Comparison of ENCODE assay signal across 8 cellular contexts in the genomic region with DNA sequence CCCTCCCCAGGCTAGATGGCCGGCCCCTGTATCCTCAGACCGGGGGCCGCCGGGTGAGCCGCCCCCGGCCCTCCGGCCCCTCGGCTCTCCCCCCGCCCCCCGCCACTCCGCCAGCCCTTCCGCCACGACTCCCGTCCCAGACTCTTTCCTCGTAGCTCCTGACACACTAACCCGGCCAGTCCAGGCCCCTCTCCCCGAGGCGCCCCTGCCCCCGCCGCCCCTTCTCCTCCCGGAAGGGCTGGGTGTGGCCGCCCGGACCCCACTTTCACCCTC. TPM values are rescaled to one million over a fixed set of nuclear protein-coding genes. Genes with fewer than 3 reads are reported as not detected.
DNase-seq lines count a peak whose midpoint lies in the region; ATAC-seq and TF ChIP-seq lines count a peak whose summit lies in the region.

No MANE protein-coding gene starts in this region.

- POLR2A ChIA-PET in AG04449 (lab: Yijun Ruan, JAX) = interaction anchor here (0.7 to 3.3 kb wide), 15 partner anchors 11 to 328 kb away, joined by 3 to 16 read pairs (median 5); a partner anchor contains a TSS
- POLR2A ChIA-PET in naive thymus-derived CD4-positive, alpha-beta T cell (lab: Charles Lee) = interaction anchor here (0.5 to 3.1 kb wide), 8 partner anchors 10 to 313 kb away, joined by 3 to 32 read pairs (median 6); a partner anchor contains a TSS

- no peaks in the 10 kb centered on the region for H3K36me3 ChIP-seq in colonic mucosa
- no peaks in the 10 kb centered on the region for H3K36me3 ChIP-seq in naive thymus-derived CD4-positive, alpha-beta T cell (ENCODE audit: control insufficient read depth in 2 of 3, insufficient read depth in 3 of 3, low read length in 3 of 3)

- H3K4me3 ChIP-seq in AG04449 (ENCODE audit: low read depth, low read length) (peak overlapping the region; percentile 97), colonic mucosa (peak overlapping the region; percentile 93)
- peak overlapping the region; percentile 69 for H3K4me3 ChIP-seq in Jurkat, Clone E6-1 (ENCODE audit: low read length)
- H3K4me3 ChIP-seq in naive thymus-derived CD4-positive, alpha-beta T cell (ENCODE audit: low read length) = peak overlapping the region; percentile 60

- H3K27ac Mint-ChIP-seq in naive thymus-derived CD4-positive, alpha-beta T cell = peak overlapping the region in 4 of 9 donors; percentile 81 to 94 (median 91)

- peaks cover 22 to 47% (median 28%) of the 10 kb centered on the region in 7 donors for H3K4me1 Mint-ChIP-seq in naive thymus-derived CD4-positive, alpha-beta T cell

- no peaks in the 10 kb centered on the region for H3K27me3 ChIP-seq in colonic mucosa
- peaks cover 0 to 7% of the 10 kb centered on the region in 2 donors for H3K27me3 ChIP-seq in naive thymus-derived CD4-positive, alpha-beta T cell (ENCODE audit: control insufficient read depth in 2 of 2, insufficient read depth in 2 of 2, low read length in 2 of 2)

- ATAC-seq in naive thymus-derived CD4-positive, alpha-beta T cell = no peak
- ATAC-seq in omental fat pad (ENCODE audit: low FRiP score) = no peak
- no peak for ATAC-seq in GM19328 (IDR thresholded peaks at IDR 0.05; ENCODE audit: unreplicated experiment)

- H3K27ac ChIP-seq in colonic mucosa = peak overlapping the region; percentile 98
- peak overlapping the region; percentile 73 for H3K27ac ChIP-seq in naive thymus-derived CD4-positive, alpha-beta T cell (ENCODE audit: low read depth, low read length)

- CTCF ChIA-PET in AG04449 (lab: Yijun Ruan, JAX) = interaction anchor here (1.2 to 7.2 kb wide), 5 partner anchors 46 to 142 kb away, joined by 3 to 180 read pairs (median 8); no protein-coding TSS in a partner anchor
- CTCF ChIA-PET in naive thymus-derived CD4-positive, alpha-beta T cell (lab: Charles Lee) = interaction anchor here (1.4 to 1.6 kb wide), 3 partner anchors 9 to 155 kb away, joined by 3 to 4 read pairs (median 4); a partner anchor contains a TSS

- H3K9me3 ChIP-seq in colonic mucosa = no peaks in the 10 kb centered on the region
- no peaks in the 10 kb centered on the region for H3K9me3 ChIP-seq in naive thymus-derived CD4-positive, alpha-beta T cell (ENCODE audit: control insufficient read depth in 2 of 3, low read length in 3 of 3)

- peak overlapping the region; percentile 94 to 96 for H3K9ac ChIP-seq in colonic mucosa (ENCODE audit: low read depth in 2 of 2, low read length in 2 of 2)

- peaks cover 25% of the 10 kb centered on the region for H3K4me1 ChIP-seq in colonic mucosa
- H3K4me1 ChIP-seq in naive thymus-derived CD4-positive, alpha-beta T cell (ENCODE audit: control insufficient read depth in 2 of 2, insufficient read depth in 2 of 2, low read length in 2 of 2) = peaks cover 20 to 28% of the 10 kb centered on the region in 2 donors

- peaks cover 0 to 13% (median 0%) of the 10 kb centered on the region in 5 donors for H3K36me3 Mint-ChIP-seq in naive thymus-derived CD4-positive, alpha-beta T cell

- TF ChIP-seq CTCF in AG04449 (IDR thresholded peaks at IDR 0.05; ENCODE audit: insufficient read depth, low read length, missing control alignments) = no peak
- TF ChIP-seq CTCF in colonic mucosa (IDR thresholded peaks at IDR 0.05) = no peak
- TF ChIP-seq CTCF in omental fat pad (IDR thresholded peaks at IDR 0.05) = no peak

- H3K9me3 Mint-ChIP-seq in naive thymus-derived CD4-positive, alpha-beta T cell = no peaks in the 10 kb centered on the region

- peaks cover 0 to 12% (median 6%) of the 10 kb centered on the region in 5 donors for H3K27me3 Mint-ChIP-seq in naive thymus-derived CD4-positive, alpha-beta T cell

- H3K4me3 Mint-ChIP-seq in naive thymus-derived CD4-positive, alpha-beta T cell = peak overlapping the region; percentile 56 to 98 (median 94)

- intact Hi-C loops in colonic mucosa (cut with DNase I) = no loop called here
- intact Hi-C loops in naive thymus-derived CD4-positive, alpha-beta T cell (cut with micrococcal nuclease) = loop anchor here (1.0 to 5.0 kb wide), 18 partner anchors 9 to 685 kb away; a partner anchor contains a TSS

- DNase-seq in AG04449 (ENCODE audit: low read depth, low spot score) (no peak), colonic mucosa (no peak), omental fat pad (ENCODE audit: low spot score) (no peak), NCI-H524 treated with DMSO at 0.1 percent for 48 hours (lab: John Stamatoyannopoulos, UW) (no peak), HUDEP-2 (lab: John Stamatoyannopoulos, UW; ENCODE audit: unreplicated experiment in 76 of 76) (no peak)
- DNase-seq in Jurkat, Clone E6-1 (ENCODE audit: low read depth, low spot score) = no peak
- no peak for DNase-seq in naive thymus-derived CD4-positive, alpha-beta T cell

RNA-seq across cellular contexts. Expression of a gene that starts 5.6 kb away (rescaled TPM):
- not detected for polyA plus RNA-seq in Jurkat, Clone E6-1 (2012; ENCODE audit: insufficient read depth, insufficient read length)
- total RNA-seq in colonic mucosa (10 to 100 TPM; 30.2 to 32.6 TPM), omental fat pad (10 to 100 TPM in 3 of 4 donors, 1 to 10 TPM in 1; 7.1 to 16.5 (median 11.4) TPM)
- total RNA-seq in naive thymus-derived CD4-positive, alpha-beta T cell = under 1 TPM in 4 of 5 experiments, not detected in 1; 0.05 to 0.49 (median 0.08) TPM
- polyA plus RNA-seq in naive thymus-derived CD4-positive, alpha-beta T cell = not detected

RNA-seq across cellular contexts. Expression of a gene that starts 8.8 kb away (rescaled TPM):
- 9.3 TPM for polyA plus RNA-seq in Jurkat, Clone E6-1 (2012; ENCODE audit: insufficient read depth, insufficient read length)
- total RNA-seq in colonic mucosa (10 to 100 TPM in 1 of 2 donors, 1 to 10 TPM in 1; 9.2 to 16.0 TPM), omental fat pad (10 to 100 TPM; 39.2 to 71.1 (median 49.8) TPM)
- total RNA-seq in naive thymus-derived CD4-positive, alpha-beta T cell = 10 to 100 TPM; 30.7 to 55.1 (median 38.3) TPM
- polyA plus RNA-seq in naive thymus-derived CD4-positive, alpha-beta T cell = 10 to 100 TPM in 1 of 2 donors, 1 to 10 TPM in 1; 9.8 to 25.5 TPM

RNA-seq across cellular contexts. Expression of a gene that starts 26.9 kb away (rescaled TPM):
- polyA plus RNA-seq in Jurkat, Clone E6-1 (2012; ENCODE audit: insufficient read depth, insufficient read length) = not detected
- total RNA-seq in colonic mucosa = 1 to 10 TPM; 1.0 to 1.7 TPM
- total RNA-seq in naive thymus-derived CD4-positive, alpha-beta T cell = 1 to 10 TPM in 1 of 5 experiments, under 1 TPM in 4; 0.27 to 1.4 (median 0.65) TPM
- not detected for polyA plus RNA-seq in naive thymus-derived CD4-positive, alpha-beta T cell
- total RNA-seq in omental fat pad = 10 to 100 TPM in 2 of 4 donors, 1 to 10 TPM in 2; 6.0 to 28.8 (median 9.1) TPM

RNA-seq across cellular contexts. Expression of a gene that starts 31.1 kb away (rescaled TPM):
- 317 TPM for polyA plus RNA-seq in Jurkat, Clone E6-1 (2012; ENCODE audit: insufficient read depth, insufficient read length)
- 100 to 1,000 TPM; 172 to 292 TPM for total RNA-seq in colonic mucosa
- total RNA-seq in naive thymus-derived CD4-positive, alpha-beta T cell = 100 to 1,000 TPM; 388 to 554 (median 460) TPM
- polyA plus RNA-seq in naive thymus-derived CD4-positive, alpha-beta T cell = 100 to 1,000 TPM; 167 to 272 TPM
- total RNA-seq in omental fat pad = 100 to 1,000 TPM; 146 to 215 (median 183) TPM

RNA-seq across cellular contexts. Expression of a gene that starts 46.1 kb away (rescaled TPM):
- 13.4 TPM for polyA plus RNA-seq in Jurkat, Clone E6-1 (2012; ENCODE audit: insufficient read depth, insufficient read length)
- total RNA-seq in colonic mucosa (10 to 100 TPM; 13.3 to 39.7 TPM), omental fat pad (1,000 to 10,000 TPM in 3 of 4 donors, 100 to 1,000 TPM in 1; 868 to 2,171 (median 1,171) TPM)
- 10 to 100 TPM in 1 of 5 experiments, 1 to 10 TPM in 3, not detected in 1; 1.5 to 12.1 (median 4.9) TPM for total RNA-seq in naive thymus-derived CD4-positive, alpha-beta T cell
- 1 to 10 TPM; 4.6 to 8.9 TPM for polyA plus RNA-seq in naive thymus-derived CD4-positive, alpha-beta T cell

Comparison
In these comparisons a context has a peak if more than half of its experiments do, and no peak if none do; other contexts are left out.
1. RNA of a gene that starts 5.6 kb away (total RNA-seq): 30.2 to 32.6 TPM in colonic mucosa and 7.1 to 16.5 TPM in omental fat pad; 0.05 to 0.49 TPM in naive thymus-derived CD4-positive, alpha-beta T cell; every median in the first group is over 4 times any median in the second.
2. Peak in every context shown above with its lines, with median percentiles within 50 percentile points of each other: H3K4me3 ChIP-seq.